In the genomic region with DNA sequence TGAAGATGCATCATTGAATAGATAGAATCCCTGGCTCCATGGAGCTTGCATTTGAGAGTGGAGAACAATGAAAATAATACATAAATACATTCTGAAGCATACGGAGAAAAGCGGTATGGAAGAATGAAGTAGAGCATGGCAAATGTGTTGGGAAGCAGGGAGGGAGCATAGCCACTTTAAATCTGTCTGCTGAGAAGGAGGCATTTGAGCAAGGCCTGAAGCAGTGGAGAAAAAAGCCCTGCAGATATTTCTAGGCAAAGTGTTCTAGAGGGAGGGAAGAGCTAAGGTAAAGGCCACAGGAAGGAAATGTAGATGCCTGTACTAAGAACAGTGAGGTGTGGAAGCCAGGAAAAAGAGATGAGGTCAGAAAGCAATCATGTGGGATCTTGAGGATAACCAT, we compare ENCODE assay signal across 7 cellular contexts.
"Had no signal": no experiment of that assay in that cellular context is flagged by ENCODE, and none has a peak within 500 bp of the region (broad histone marks: within the 10 kb centered on the region; RNA-seq: fewer than 3 reads in every experiment).

No MANE protein-coding gene starts in this region.

- H3K27ac ChIP-seq: HL-60 had no signal

- H3K4me3 ChIP-seq: K562 had no signal

- DNase-seq: IMR-90, KBM-7, KG1 had no signal

- ATAC-seq: HepG2, K562 had no signal

- FAIRE-seq: HepG2, HTR-8/SVneo, K562 had no signal
